Comparison of ENCODE assay signal across 8 cellular contexts in genomic region chr1:116485071-116485735, GRCh38.
DNase-seq lines count a peak whose midpoint lies in the region; ATAC-seq and TF ChIP-seq lines count a peak whose summit lies in the region.

No MANE protein-coding gene starts in this region.

- DNase-seq in AG09309 (ENCODE audit: low read depth) (peak; percentile 43), NCI-H226 (peak; percentile 47), cerebellar cortex (ENCODE audit: low spot score) (peak; percentile 87), left lobe of liver (ENCODE audit: low spot score) (peak; percentile 81)
- DNase-seq in stimulated activated CD4-positive, alpha-beta T cell treated with anti-CD3 and anti-CD28 coated beads, Interleukin-4, amount 100 ng/mL, for 1 hour = peak; percentile 93

- ATAC-seq in GM18868 (IDR thresholded peaks at IDR 0.05; ENCODE audit: unreplicated experiment) = peak; percentile 82
- peak; percentile 84 for ATAC-seq in HG03139 (IDR thresholded peaks at IDR 0.05; ENCODE audit: unreplicated experiment)
- ATAC-seq in activated CD4-positive, CD25-positive, alpha-beta regulatory T cell treated with anti-CD3 and anti-CD28 coated beads, Interleukin-2, amount 50 U/mL, for 24 hours = peak; percentile 90 to 93
- peak; percentile 97 for ATAC-seq in left lobe of liver

- no peak overlapping the region for H3K4me3 ChIP-seq in AG09309 (ENCODE audit: control insufficient read depth, low read depth, low read length)

- peak; percentile 94 for TF ChIP-seq CTCF in AG09309 (IDR thresholded peaks at IDR 0.05; ENCODE audit: control insufficient read depth, insufficient read depth, low read depth, low read length, missing control alignments)

Comparison
In these comparisons a context has a peak if more than half of its experiments do, and no peak if none do; other contexts are left out.
1. DNase-seq: peak in every context shown above with its lines; median percentile 93 in stimulated activated CD4-positive, alpha-beta T cell treated with anti-CD3 and anti-CD28 coated beads, Interleukin-4, amount 100 ng/mL, for 1 hour; 87 in cerebellar cortex; 81 in left lobe of liver; 47 in NCI-H226; 43 in AG09309.